ENCODE assay signal across 8 cellular contexts in genomic region chr12:131829795-131830334, GRCh38. TPM values are rescaled to one million over a fixed set of nuclear protein-coding genes. Genes with fewer than 3 reads are reported as not detected.
DNase-seq lines count a peak whose midpoint lies in the region; ATAC-seq and TF ChIP-seq lines count a peak whose summit lies in the region.

No MANE protein-coding gene starts in this region.

- H3K4me1 ChIP-seq in left ventricle myocardium inferior = peaks cover 42% of the 10 kb centered on the region

- H3K36me3 ChIP-seq in H7 (replicated peaks; ENCODE audit: control insufficient read depth, insufficient read depth, low read length) = no peaks in the 10 kb centered on the region
- H3K36me3 ChIP-seq in left ventricle myocardium inferior = no peaks in the 10 kb centered on the region

- H3K27me3 ChIP-seq in H7 (ENCODE audit: control insufficient read depth, insufficient read depth, low read length) = peaks cover 29% of the 10 kb centered on the region
- H3K27me3 ChIP-seq in left ventricle myocardium inferior (ENCODE audit: low read depth) = peaks cover 92% of the 10 kb centered on the region

- DNase-seq in H7 (peak; percentile 81), WTC11 (ENCODE audit: low spot score) (no peak), left ventricle myocardium inferior (no peak), HuH-7 (ENCODE audit: low spot score) (no peak), foreskin melanocyte (no peak), islet precursor cell (no peak)

- POLR2A ChIA-PET in WTC11 (lab: Charles Lee) = no interaction called here

- no peak overlapping the region for H3K27ac Mint-ChIP-seq in WTC11

- no peaks in the 10 kb centered on the region for H3K9me3 Mint-ChIP-seq in WTC11

- no peak for ATAC-seq in WTC11
- no peak for ATAC-seq in GM19463 (IDR thresholded peaks at IDR 0.05; ENCODE audit: unreplicated experiment)

- no peak for TF ChIP-seq CTCF in WTC11 (IDR thresholded peaks at IDR 0.05)
- TF ChIP-seq CTCF in left ventricle myocardium inferior (IDR thresholded peaks at IDR 0.05; ENCODE audit: borderline replicate concordance) = no peak

- peaks cover 22% of the 10 kb centered on the region for H3K4me1 Mint-ChIP-seq in WTC11

- H3K4me3 Mint-ChIP-seq in WTC11 = peak overlapping the region; percentile 77

- CTCF ChIA-PET in WTC11 (lab: Charles Lee) = interaction anchor here (1.0 to 1.7 kb wide), 10 partner anchors 21 to 725 kb away, joined by 3 to 12 read pairs (median 4); partner anchors contain the start of gene SFSWAP

- intact Hi-C loops in left ventricle myocardium inferior (cut with micrococcal nuclease) = no loop called here

- H3K27me3 Mint-ChIP-seq in WTC11 (ENCODE audit: low read depth) = peaks cover 19% of the 10 kb centered on the region

- H3K4me3 ChIP-seq in H7 (ENCODE audit: insufficient read depth, low read depth, low read length) (peak overlapping the region; percentile 51), left ventricle myocardium inferior (peak overlapping the region; percentile 68), skin epidermis (peak overlapping the region; percentile 43 to 58 (median 47))

- H3K27ac ChIP-seq in left ventricle myocardium inferior (replicated peaks) (peak overlapping the region; percentile 74), skin epidermis (peak overlapping the region in 16 of 21 experiments; percentile 27 to 78 (median 58))

- H3K36me3 Mint-ChIP-seq in WTC11 = no peaks in the 10 kb centered on the region

- H3K9me3 ChIP-seq in left ventricle myocardium inferior (replicated peaks) = no peaks in the 10 kb centered on the region

TF ChIP-seq in WTC11, 78 proteins besides CTCF, POLR2A, EP300 and RAD21:
- TF ChIP-seq ZNF423 (CRISPR knock-in tag; IDR thresholded peaks at IDR 0.05) = 0 out of 2 replicates have a peak, but pooled peaks have one; percentile 17
- TF ChIP-seq RORB (CRISPR knock-in tag; IDR thresholded peaks at IDR 0.05) = no peak
- TF ChIP-seq, protein P1, sequence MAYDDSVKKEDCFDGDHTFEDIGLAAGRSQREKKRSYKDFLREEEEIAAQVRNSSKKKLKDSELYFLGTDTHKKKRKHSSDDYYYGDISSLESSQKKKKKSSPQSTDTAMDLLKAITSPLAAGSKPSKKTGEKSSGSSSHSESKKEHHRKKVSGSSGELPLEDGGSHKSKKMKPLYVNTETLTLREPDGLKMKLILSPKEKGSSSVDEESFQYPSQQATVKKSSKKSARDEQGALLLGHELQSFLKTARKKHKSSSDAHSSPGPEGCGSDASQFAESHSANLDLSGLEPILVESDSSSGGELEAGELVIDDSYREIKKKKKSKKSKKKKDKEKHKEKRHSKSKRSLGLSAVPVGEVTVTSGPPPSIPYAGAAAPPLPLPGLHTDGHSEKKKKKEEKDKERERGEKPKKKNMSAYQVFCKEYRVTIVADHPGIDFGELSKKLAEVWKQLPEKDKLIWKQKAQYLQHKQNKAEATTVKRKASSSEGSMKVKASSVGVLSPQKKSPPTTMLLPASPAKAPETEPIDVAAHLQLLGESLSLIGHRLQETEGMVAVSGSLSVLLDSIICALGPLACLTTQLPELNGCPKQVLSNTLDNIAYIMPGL (CRISPR knock-in tag; IDR thresholded peaks at IDR 0.05) = no peak
- no peak for TF ChIP-seq NFYB (CRISPR knock-in tag; conservative IDR thresholded peaks at IDR 0.05; ENCODE audit: low read depth)
- no peak for TF ChIP-seq ZNF121 (CRISPR knock-in tag; IDR thresholded peaks at IDR 0.05)
TF ChIP-seq in WTC11: peak in this region for 1.

RNA-seq across cellular contexts. Expression of gene MMP17, which starts 1.7 kb away (rescaled TPM):
- total RNA-seq in H7 (2014; rRNA removed; shearing (Covaris generic)) = 36.1 and 75.7 TPM in 2 replicates
- total RNA-seq in WTC11 (2021) (58.8 to 67.1 TPM (median 62.1 TPM) in 3 replicates), left ventricle myocardium inferior (0.77 TPM)

Comparison
In these comparisons a context has a peak if more than half of its experiments do, and no peak if none do; other contexts are left out.
1. RNA of gene MMP17, which starts 1.7 kb away (total RNA-seq): 58.8 to 67.1 TPM in WTC11 and 36.1 to 75.7 TPM in H7; 0.77 TPM in left ventricle myocardium inferior (single experiment); every median in the first group is over 10 times any median in the second.
2. Peak in every context shown above with its lines, with median percentiles within 50 percentile points of each other: H3K4me3 ChIP-seq.